11 cellular contexts compared by ENCODE assay signal in genomic region chr12:89935850-89936249, GRCh38.
A peak's percentile ranks its signal among the peaks of the same experiment; 100 is the strongest.
DNase-seq lines count a peak whose midpoint lies in the region; ATAC-seq and TF ChIP-seq lines count a peak whose summit lies in the region.
"Had no signal": no experiment of that assay in that cellular context is flagged by ENCODE, and none has a peak within 500 bp of the region (broad histone marks: within the 10 kb centered on the region; RNA-seq: fewer than 3 reads in every experiment).

No MANE protein-coding gene starts in this region.

- TF ChIP-seq CTCF in mucosa of descending colon (IDR thresholded peaks at IDR 0.05) = no peak

- ATAC-seq in GM18870 (IDR thresholded peaks at IDR 0.05; ENCODE audit: unreplicated experiment) (peak; percentile 82), GM21447 (IDR thresholded peaks at IDR 0.05; ENCODE audit: unreplicated experiment) (peak; percentile 86), HG03159 (IDR thresholded peaks at IDR 0.05; ENCODE audit: unreplicated experiment) (peak; percentile 71), mucosa of descending colon (peak; percentile 10)
- ATAC-seq: left colon, right lobe of liver had no signal

- peaks cover 4% of the 10 kb centered on the region for H3K4me1 ChIP-seq in mucosa of descending colon (ENCODE audit: low read depth)
- H3K4me1 ChIP-seq: right lobe of liver had no signal

- intact Hi-C loops in mucosa of descending colon (cut with DNase I, micrococcal nuclease) = no loop called here

- DNase-seq in mucosa of descending colon (no peak), NCI-H510A treated with DMSO at 0.1 percent for 48 hours (lab: John Stamatoyannopoulos, UW) (no peak), DMS53 (lab: John Stamatoyannopoulos, UW) (no peak), AG08395 (ENCODE audit: low spot score) (no peak)
- DNase-seq: left colon, NCI-H1417 treated with DMSO at 0.1 percent for 48 hours, Peyer's patch, right lobe of liver had no signal

- H3K4me3 ChIP-seq in mucosa of descending colon = no peak overlapping the region
- H3K4me3 ChIP-seq: Peyer's patch, right lobe of liver had no signal

- no peaks in the 10 kb centered on the region for H3K9me3 ChIP-seq in mucosa of descending colon
- H3K9me3 ChIP-seq: Peyer's patch, right lobe of liver had no signal

- H3K36me3 ChIP-seq in mucosa of descending colon (ENCODE audit: low read depth) = no peaks in the 10 kb centered on the region
- H3K36me3 ChIP-seq: Peyer's patch, right lobe of liver had no signal

Comparison
In these comparisons a context has a peak if more than half of its experiments do, and no peak if none do; other contexts are left out.
1. ATAC-seq: peak in every context shown above with its lines; median percentile 86 in GM21447; 82 in GM18870; 71 in HG03159; 10 in mucosa of descending colon.